Comparison of ENCODE assay signal across 3 cellular contexts in genomic region chr2:21307037-21307436, GRCh38.
"Had no signal": no experiment of that assay in that cellular context is flagged by ENCODE, and none has a peak within 500 bp of the region (broad histone marks: within the 10 kb centered on the region; RNA-seq: fewer than 3 reads in every experiment).

No MANE protein-coding gene starts in this region.

- H3K4me3 ChIP-seq: GM12878 had no signal

- DNase-seq: GDM1, GF-D8 had no signal

- ATAC-seq: GM12878 had no signal
